In the genomic region with DNA sequence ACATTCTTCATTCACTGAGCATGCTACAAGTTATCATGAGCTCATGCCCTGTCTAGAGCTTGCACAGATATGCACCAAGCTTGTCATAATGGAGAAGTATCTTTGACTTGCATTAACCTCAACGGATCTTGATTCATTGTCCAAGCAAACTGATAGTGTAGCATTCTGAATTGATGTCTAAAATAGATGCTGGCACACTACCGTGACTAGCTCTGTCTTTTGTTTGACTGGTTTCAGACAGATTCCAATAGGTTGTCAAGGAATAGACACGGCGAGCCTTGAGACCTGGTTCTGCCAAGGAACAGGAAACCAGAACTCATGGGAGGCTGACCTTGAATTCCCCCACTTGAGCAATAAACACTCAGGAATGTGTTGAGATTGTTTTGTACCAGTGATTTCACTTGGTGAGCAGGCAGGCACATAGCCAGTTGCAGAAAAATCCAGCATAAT, we compare ENCODE assay signal across 11 cellular contexts.
A peak's percentile ranks its signal among the peaks of the same experiment; 100 is the strongest.
DNase-seq lines count a peak whose midpoint lies in the region; ATAC-seq and TF ChIP-seq lines count a peak whose summit lies in the region.
"Had no signal": no experiment of that assay in that cellular context is flagged by ENCODE, and none has a peak within 500 bp of the region (broad histone marks: within the 10 kb centered on the region; RNA-seq: fewer than 3 reads in every experiment).

No MANE protein-coding gene starts in this region.

- H3K4me1 ChIP-seq in CD8-positive, alpha-beta T cell (ENCODE audit: insufficient read depth, low read length), result no peaks in the 10 kb centered on the region

- peak; percentile 15 for DNase-seq in ELR (ENCODE audit: low read depth)
- peak; percentile 96 for DNase-seq in brain microvascular endothelial cell
- DNase-seq in left ventricle myocardium superior, result peak; percentile 16
- no peak for DNase-seq in sciatic nerve (ENCODE audit: low spot score)
- DNase-seq in foreskin melanocyte, result no peak
- DNase-seq in CD8-positive, alpha-beta T cell, result no peak
- no peak for DNase-seq in T-helper 2 cell
- no peak for DNase-seq in activated CD4-positive, alpha-beta T cell treated with anti-CD3 and anti-CD28 coated beads, Interleukin-2, amount 50 U/mL, for 1 hour
- DNase-seq: activated naive CD4-positive, alpha-beta T cell treated with anti-CD3 and anti-CD28 coated beads, Interleukin-2, amount 50 U/mL, for 16 hours; NCI-H1694 had no signal

- no peak overlapping the region for H3K27ac Mint-ChIP-seq in CD8-positive, alpha-beta T cell

- no peak for TF ChIP-seq CTCF in brain microvascular endothelial cell (IDR thresholded peaks at IDR 0.05; ENCODE audit: low read depth, low read length, missing control alignments)
- TF ChIP-seq CTCF in CD8-positive, alpha-beta T cell (IDR thresholded peaks at IDR 0.05), result no peak

- H3K9me3 ChIP-seq in CD8-positive, alpha-beta T cell (ENCODE audit: low read length), result no peaks in the 10 kb centered on the region

- CTCF ChIA-PET in CD8-positive, alpha-beta T cell (lab: Charles Lee), result no interaction called here

- no peak overlapping the region for H3K4me3 ChIP-seq in brain microvascular endothelial cell (ENCODE audit: low read depth, low read length)
- H3K4me3 ChIP-seq in CD8-positive, alpha-beta T cell (ENCODE audit: low read depth, low read length), result no peak overlapping the region

- H3K9me3 Mint-ChIP-seq in CD8-positive, alpha-beta T cell, result no peaks in the 10 kb centered on the region

- H3K36me3 ChIP-seq in brain microvascular endothelial cell (replicated peaks), result no peaks in the 10 kb centered on the region
- no peaks in the 10 kb centered on the region for H3K36me3 ChIP-seq in CD8-positive, alpha-beta T cell (ENCODE audit: insufficient read depth, low read length)

- no peaks in the 10 kb centered on the region for H3K27me3 Mint-ChIP-seq in CD8-positive, alpha-beta T cell (ENCODE audit: low read depth)

- intact Hi-C loops in left ventricle myocardium superior (cut with micrococcal nuclease) (no loop called here), sciatic nerve (cut with DNase I) (no loop called here)
- intact Hi-C loops in CD8-positive, alpha-beta T cell (cut with DNase I, micrococcal nuclease), result no loop called here

- POLR2A ChIA-PET in CD8-positive, alpha-beta T cell (lab: Charles Lee), result no interaction called here

- H3K4me3 Mint-ChIP-seq in CD8-positive, alpha-beta T cell, result no peak overlapping the region

- peak overlapping the region; percentile 86 for H3K27ac ChIP-seq in brain microvascular endothelial cell
- no peak overlapping the region for H3K27ac ChIP-seq in CD8-positive, alpha-beta T cell (ENCODE audit: low read depth, low read length)

- no peaks in the 10 kb centered on the region for H3K4me1 Mint-ChIP-seq in CD8-positive, alpha-beta T cell (ENCODE audit: low read depth)

- no peaks in the 10 kb centered on the region for H3K27me3 ChIP-seq in brain microvascular endothelial cell (replicated peaks)
- H3K27me3 ChIP-seq in CD8-positive, alpha-beta T cell (ENCODE audit: insufficient read depth, low read length), result no peaks in the 10 kb centered on the region

- in situ Hi-C loops in brain microvascular endothelial cell (cut with HindIII; ENCODE audit: low pct_ligation_motif_present, low sequenced_read_pairs), result no loop called here

- H3K36me3 Mint-ChIP-seq in CD8-positive, alpha-beta T cell, result no peaks in the 10 kb centered on the region

- peak; percentile 86 for ATAC-seq in left ventricle myocardium superior
- peak; percentile 90 for ATAC-seq in sciatic nerve
- no peak for ATAC-seq in CD8-positive, alpha-beta T cell
- ATAC-seq: activated CD4-positive, CD25-positive, alpha-beta regulatory T cell treated with anti-CD3 and anti-CD28 coated beads, Interleukin-2, amount 50 U/mL, for 24 hours had no signal

Comparison
In these comparisons a context has a peak if more than half of its experiments do, and no peak if none do; other contexts are left out.
1. DNase-seq: peak in ELR (single experiment), brain microvascular endothelial cell (single experiment) and left ventricle myocardium superior (single experiment); none in sciatic nerve (single experiment), foreskin melanocyte (single experiment), CD8-positive, alpha-beta T cell (0 of 7), T-helper 2 cell (0 of 5) and activated CD4-positive, alpha-beta T cell treated with anti-CD3 and anti-CD28 coated beads, Interleukin-2, amount 50 U/mL, for 1 hour (single experiment).